Comparison of ENCODE assay signal across 8 cellular contexts in genomic region chr19:35931161-35931873, GRCh38. TPM values are rescaled to one million over a fixed set of nuclear protein-coding genes. Genes with fewer than 3 reads are reported as not detected.
DNase-seq lines count a peak whose midpoint lies in the region; ATAC-seq, FAIRE-seq and TF ChIP-seq lines count a peak whose summit lies in the region.

No MANE protein-coding gene starts in this region.

- POLR2A ChIA-PET in T-cell (lab: Charles Lee) = interaction anchor here in 1 of 2 donors (0.8 kb wide), 1 partner anchor 123 kb away, joined by 3 read pairs; the partner anchor contains the start of gene THAP8

- TF ChIP-seq POLR2A in GM12892 (IDR thresholded peaks at IDR 0.05; ENCODE audit: low read depth, low read length) (peak; percentile 98), prostate gland (IDR thresholded peaks at IDR 0.05) (peak; percentile 89)

- H3K9me3 ChIP-seq in left ventricle myocardium inferior (replicated peaks) (no peaks in the 10 kb centered on the region), prostate gland (no peaks in the 10 kb centered on the region)

- no peaks in the 10 kb centered on the region for H3K9me3 Mint-ChIP-seq in T-cell

- H3K4me1 ChIP-seq in left ventricle myocardium inferior = peaks cover 21% of the 10 kb centered on the region
- H3K4me1 ChIP-seq in prostate gland (replicated peaks) = no peaks in the 10 kb centered on the region

- peaks cover 10% of the 10 kb centered on the region for H3K27me3 ChIP-seq in left ventricle myocardium inferior (ENCODE audit: low read depth)
- no peaks in the 10 kb centered on the region for H3K27me3 ChIP-seq in prostate gland (replicated peaks; ENCODE audit: insufficient read depth)

- DNase-seq in GM12892 (ENCODE audit: insufficient read length) = peak; percentile 98
- peak; percentile 98 for DNase-seq in NCI-H1436 treated with DMSO at 0.1 percent for 48 hours (lab: John Stamatoyannopoulos, UW)
- DNase-seq in T-cell = peak; percentile 98 to 100 (median 99)
- peak; percentile 70 to 100 (median 98) for DNase-seq in amygdala (lab: John Stamatoyannopoulos, UW)
- peak; percentile 99 for DNase-seq in left ventricle myocardium inferior
- peak; percentile 99 for DNase-seq in prostate gland (ENCODE audit: low spot score)
- DNase-seq in urothelium cell line (ENCODE audit: low spot score) = peak; percentile 98

- H3K4me3 ChIP-seq in left ventricle myocardium inferior (peak overlapping the region; percentile 54), prostate gland (peak overlapping the region in 1 of 2 donors; percentile 20)

- H3K4me1 Mint-ChIP-seq in T-cell = peaks cover 39 to 51% (median 41%) of the 10 kb centered on the region in 3 donors

- WGBS in prostate gland = under 1% methylated on average over 37 of the region's 47 CpGs

- H3K4me3 Mint-ChIP-seq in T-cell = peak overlapping the region; percentile 70 to 79 (median 76)

- peak overlapping the region; percentile 94 to 97 for H3K27ac Mint-ChIP-seq in T-cell

- H3K27me3 Mint-ChIP-seq in T-cell = no peaks in the 10 kb centered on the region

- ATAC-seq in HG02852 (IDR thresholded peaks at IDR 0.05; ENCODE audit: unreplicated experiment) (peak; percentile 91), T-cell (replicated peaks in 1 of 4) (peak; percentile 96 to 98 (median 96))

- peak; percentile 88 for TF ChIP-seq CTCF in left ventricle myocardium inferior (IDR thresholded peaks at IDR 0.05; ENCODE audit: borderline replicate concordance)
- peak; percentile 87 to 99 (median 92) for TF ChIP-seq CTCF in prostate gland (IDR thresholded peaks at IDR 0.05)

- intact Hi-C loops in left ventricle myocardium inferior (cut with micrococcal nuclease) = loop anchor here (10.0 kb wide), 1 partner anchor 47 kb away; no protein-coding TSS in a partner anchor
- intact Hi-C loops in prostate gland (cut with DNase I) = loop anchor here (1.0 to 5.0 kb wide), 3 partner anchors 32 to 189 kb away; partner anchors contain the start of gene IGFLR1

- CTCF ChIA-PET in T-cell (lab: Charles Lee) = interaction anchor here (0.6 to 2.5 kb wide), 7 partner anchors 48 to 462 kb away, joined by 3 to 24 read pairs (median 7); partner anchors contain the start of genes LIN37 (in 1 of the 2) and POLR2I (in 1 of the 2)

- H3K36me3 Mint-ChIP-seq in T-cell = no peaks in the 10 kb centered on the region

- FAIRE-seq in GM12892 (lab: Jason Lieb, UNC) (peak; percentile 100), urothelium cell line (lab: Jason Lieb, UNC) (peak; percentile 99)

- H3K27ac ChIP-seq in left ventricle myocardium inferior (replicated peaks) = peak overlapping the region; percentile 81
- peak overlapping the region; percentile 70 to 71 for H3K27ac ChIP-seq in prostate gland

- no peaks in the 10 kb centered on the region for H3K36me3 ChIP-seq in left ventricle myocardium inferior
- no peaks in the 10 kb centered on the region for H3K36me3 ChIP-seq in prostate gland

RNA-seq across cellular contexts. Expression of gene LRFN3, which starts 4.9 kb away (rescaled TPM):
- 1.8 TPM for polyA plus RNA-seq in GM12892 (2012; ENCODE audit: missing spikeins)
- total RNA-seq in T-cell (10 to 100 TPM in 4 of 5 donors, 1 to 10 TPM in 1; 9.2 to 20.8 (median 15.3) TPM), left ventricle myocardium inferior (7.1 TPM), prostate gland (10 to 100 TPM; 21.7 to 32.3 TPM)

RNA-seq across cellular contexts. Expression of gene TYROBP, which starts 23.2 kb away (rescaled TPM):
- polyA plus RNA-seq in GM12892 (2012; ENCODE audit: missing spikeins) = not detected
- total RNA-seq in T-cell (1 to 10 TPM; 2.3 to 7.0 (median 2.9) TPM), left ventricle myocardium inferior (26.2 TPM), prostate gland (10 to 100 TPM; 30.6 to 60.7 TPM)

RNA-seq across cellular contexts. Expression of gene HCST, which starts 29.0 kb away (rescaled TPM):
- polyA plus RNA-seq in GM12892 (2012; ENCODE audit: missing spikeins) = 16.9 TPM
- total RNA-seq in T-cell (100 to 1,000 TPM in 2 of 5 donors, 10 to 100 TPM in 3; 60.1 to 165 (median 77.2) TPM), left ventricle myocardium inferior (2.3 TPM), prostate gland (1 to 10 TPM in 1 of 2 donors, not detected in 1; 4.9 TPM)

RNA-seq across cellular contexts. Expression of gene NFKBID, which starts 31.0 kb away (rescaled TPM):
- 17.1 TPM for polyA plus RNA-seq in GM12892 (2012; ENCODE audit: missing spikeins)
- total RNA-seq in T-cell (10 to 100 TPM; 45.1 to 78.3 (median 51.4) TPM), left ventricle myocardium inferior (2.3 TPM), prostate gland (10 to 100 TPM in 1 of 2 donors, 1 to 10 TPM in 1; 5.6 to 10.8 TPM)

Comparison
In these comparisons a context has a peak if more than half of its experiments do, and no peak if none do; other contexts are left out.
1. RNA of gene HCST, which starts 29.0 kb away (total RNA-seq): 60.1 to 165 TPM in T-cell; 4.9 TPM in prostate gland and 2.3 TPM in left ventricle myocardium inferior (single experiment); every median in the first group is over 10 times any median in the second.
2. Peak in every context shown above with its lines, with median percentiles within 50 percentile points of each other: DNase-seq.